ENCODE assay signal across 20 cellular contexts in genomic region chr17:41905172-41905571, GRCh38. TPM values are rescaled to one million over a fixed set of nuclear protein-coding genes. Genes with fewer than 3 reads are reported as not detected.
DNase-seq lines count a peak whose midpoint lies in the region; ATAC-seq, FAIRE-seq and TF ChIP-seq lines count a peak whose summit lies in the region.
"Had no signal": no experiment of that assay in that cellular context is flagged by ENCODE, and none has a peak within 500 bp of the region (broad histone marks: within the 10 kb centered on the region; RNA-seq: fewer than 3 reads in every experiment).

No MANE protein-coding gene starts in this region.

- POLR2A ChIA-PET in HepG2 (lab: Yijun Ruan, JAX), result no interaction called here

- 73% methylated on average over 4 of the region's 4 CpGs for WGBS in HepG2 (ENCODE audit: low lambda C conversion rate)

- in situ Hi-C loops in HepG2 (cut with HindIII; ENCODE audit: extremely low pct_ligation_motif_present, low pct_unique_long_range_greater_than_20kb), result no loop called here

- H3K27ac ChIP-seq in WERI-Rb-1, result peak overlapping the region; percentile 93
- H3K27ac ChIP-seq in HepG2 (ENCODE audit: extremely low read length, insufficient read depth, low read length), result no peak overlapping the region
- H3K27ac ChIP-seq: C4-2B, HL-60 had no signal

- H3K79me2 ChIP-seq in HepG2 (ENCODE audit: insufficient read depth, low read length), result peaks cover 5% of the 10 kb centered on the region

- TF ChIP-seq POLR2A in HepG2 (IDR thresholded peaks at IDR 0.05; ENCODE audit: insufficient read depth in 1 of 2, low read depth in 2 of 2, low read length in 2 of 2), result no peak

- ATAC-seq in HepG2 (no peak), GM21528 (IDR thresholded peaks at IDR 0.05; ENCODE audit: low FRiP score, unreplicated experiment) (no peak)
- ATAC-seq: GM23338 had no signal

- no TSS peak for BruUV-seq in HepG2 (replicated peaks; lab: Mats Ljungman, UMichigan)

- H3K9me3 ChIP-seq in WERI-Rb-1 (ENCODE audit: severe bottlenecking) (no peaks in the 10 kb centered on the region), HepG2 (ENCODE audit: low read length) (no peaks in the 10 kb centered on the region)
- H3K9me3 ChIP-seq: Caco-2 had no signal

- FAIRE-seq in HepG2 (lab: Jason Lieb, UNC), result peak; percentile 69
- FAIRE-seq: D721Med, GM12892, GM18507, H54 had no signal

- H3K4me2 ChIP-seq in HepG2 (ENCODE audit: low read depth, low read length), result 0 out of 2 replicates have a peak overlapping the region, but pooled peaks have one; percentile 25
- H3K4me2 ChIP-seq: GM23338 had no signal

- H3K36me3 ChIP-seq in WERI-Rb-1, result peaks cover 92% of the 10 kb centered on the region
- peaks cover 43 to 71% of the 10 kb centered on the region in 2 experiments for H3K36me3 ChIP-seq in HepG2 (replicated peaks in 1 of 2; ENCODE audit: control insufficient read depth in 1 of 2, insufficient read depth in 2 of 2, low read length in 2 of 2)

- no peak for TF ChIP-seq RAD21 in HepG2 (CRISPR knock-in tag; IDR thresholded peaks at IDR 0.05)

- no peak overlapping the region for H2AFZ ChIP-seq in HepG2 (ENCODE audit: low read length)
- H2AFZ ChIP-seq: GM23338 had no signal

- peak overlapping the region; percentile 11 for H3K27ac Mint-ChIP-seq in activated T-cell treated with anti-CD3 and anti-CD28 coated beads, Interleukin-2, amount 50 U/mL, for 24 hours
- H3K27ac Mint-ChIP-seq: CD4-positive, alpha-beta T cell; GM23338; IgD-negative memory B cell had no signal

- H3K27me3 ChIP-seq in WERI-Rb-1 (ENCODE audit: insufficient read depth, low read depth, severe bottlenecking), result no peaks in the 10 kb centered on the region
- H3K27me3 ChIP-seq in HepG2 (ENCODE audit: control insufficient read depth in 1 of 2, insufficient read depth in 2 of 2, low read length in 2 of 2), result no peaks in the 10 kb centered on the region

- no peak overlapping the region for H3K9ac ChIP-seq in HepG2 (ENCODE audit: insufficient read depth, low read depth, low read length)

- DNase-seq in activated T-cell treated with anti-CD3 and anti-CD28 coated beads, Interleukin-2, amount 50 U/mL, for 24 hours, result no peak
- no peak for DNase-seq in activated T-cell treated with anti-CD3 and anti-CD28 coated beads, Interleukin-2, amount 50 U/mL, for 48 hours
- no peak for DNase-seq in WERI-Rb-1
- DNase-seq in HepG2 (ENCODE audit: low spot score), result no peak
- no peak for DNase-seq in midbrain (lab: John Stamatoyannopoulos, UW)
- DNase-seq: ACHN; AML-193; Caco-2; CD4-positive, alpha-beta T cell; GDM1; HCEC 1CT had no signal

- no peaks in the 10 kb centered on the region for H4K20me1 ChIP-seq in HepG2 (ENCODE audit: insufficient read depth, low read length)

- TF ChIP-seq CTCF in WERI-Rb-1 (IDR thresholded peaks at IDR 0.05; ENCODE audit: low read depth, low read length) (no peak), HepG2 (CRISPR knock-in tag; IDR thresholded peaks at IDR 0.05) (no peak)

- H3K9me3 Mint-ChIP-seq in activated T-cell treated with anti-CD3 and anti-CD28 coated beads, Interleukin-2, amount 50 U/mL, for 24 hours, result no peaks in the 10 kb centered on the region
- H3K9me3 Mint-ChIP-seq: CD4-positive, alpha-beta T cell; GM23338; IgD-negative memory B cell had no signal

- H3K4me1 Mint-ChIP-seq in activated T-cell treated with anti-CD3 and anti-CD28 coated beads, Interleukin-2, amount 50 U/mL, for 24 hours (ENCODE audit: low read depth), result no peaks in the 10 kb centered on the region
- H3K4me1 Mint-ChIP-seq: GM23338 had no signal

- H3K4me3 ChIP-seq in WERI-Rb-1 (ENCODE audit: low read depth, low read length), result no peak overlapping the region
- no peak overlapping the region for H3K4me3 ChIP-seq in HepG2 (replicated peaks in 1 of 3; ENCODE audit: insufficient read depth in 1 of 3, low read depth in 2 of 3, low read length in 3 of 3)
- H3K4me3 ChIP-seq: GM23338 had no signal

- H3K4me1 ChIP-seq in HepG2 (ENCODE audit: insufficient read depth, low read length), result peaks cover 53% of the 10 kb centered on the region

- CTCF ChIA-PET in HepG2 (lab: Yijun Ruan, JAX; ENCODE audit: low intra/inter-chr PET ratio, low total read pairs), result no interaction called here

- no peak overlapping the region for H3K4me3 Mint-ChIP-seq in activated T-cell treated with anti-CD3 and anti-CD28 coated beads, Interleukin-2, amount 50 U/mL, for 24 hours
- H3K4me3 Mint-ChIP-seq: CD4-positive, alpha-beta T cell; GM23338; IgD-negative memory B cell had no signal

- peaks cover 95% of the 10 kb centered on the region for H3K36me3 Mint-ChIP-seq in activated T-cell treated with anti-CD3 and anti-CD28 coated beads, Interleukin-2, amount 50 U/mL, for 24 hours (ENCODE audit: low read depth)

- TF ChIP-seq EP300 in HepG2 (IDR thresholded peaks at IDR 0.05; ENCODE audit: low read depth in 2 of 2, low read length in 2 of 2) (no peak), HepG2 (CRISPR knock-in tag; IDR thresholded peaks at IDR 0.05; ENCODE audit: borderline replicate concordance) (no peak)

- H3K27me3 Mint-ChIP-seq in activated T-cell treated with anti-CD3 and anti-CD28 coated beads, Interleukin-2, amount 50 U/mL, for 24 hours, result no peaks in the 10 kb centered on the region
- H3K27me3 Mint-ChIP-seq: CD4-positive, alpha-beta T cell; IgD-negative memory B cell had no signal

- intact Hi-C loops in HepG2 (cut with micrococcal nuclease; ENCODE audit: unreplicated experiment), result loop anchor here (5.0 kb wide), 1 partner anchor 38 kb away; the partner anchor contains the start of gene KLHL11

RNA-seq across cellular contexts. Expression of gene ACLY, which starts 13.6 kb away (rescaled TPM):
- total RNA-seq in HepG2 (2016; rRNA removed; fragmentation: Illumina TruSeq; extraction: Trizol), result 218 and 277 TPM in 2 replicates
- total RNA-seq in HepG2 (2016; cell fraction: cytosol; rRNA removed; fragmentation: Illumina TruSeq; extraction: Trizol; ENCODE audit: low read depth), result 24.5 and 29.0 TPM in 2 replicates
- total RNA-seq in HepG2 (2016; cell fraction: insoluble cytoplasmic fraction; rRNA removed; fragmentation: Illumina TruSeq; extraction: Trizol), result 218 and 232 TPM in 2 replicates
- 75.9 and 85.9 TPM in 2 replicates for total RNA-seq in HepG2 (2016; cell fraction: membrane; rRNA removed; fragmentation: Illumina TruSeq; extraction: Trizol)
- total RNA-seq in HepG2 (2016; cell fraction: nucleus; rRNA removed; fragmentation: Illumina TruSeq; extraction: Trizol), result 147 and 157 TPM in 2 replicates
- polyA plus RNA-seq in HepG2 (2011; rRNA removed), result 111 and 143 TPM in 2 replicates
- 98.4 and 118 TPM in 2 replicates for polyA plus RNA-seq in HepG2 (2011; cell fraction: cytosol; rRNA removed)
- polyA plus RNA-seq in HepG2 (2011; cell fraction: nucleus; rRNA removed), result 94.3 and 115 TPM in 2 replicates
- 93.3 and 115 TPM in 2 replicates for polyA plus RNA-seq in HepG2 (2012)
- 12.6 and 14.2 TPM in 2 replicates for polyA plus RNA-seq in HepG2 (2016; cell fraction: cytosol; fragmentation: Illumina TruSeq; extraction: Trizol; ENCODE audit: low read depth)
- polyA plus RNA-seq in HepG2 (2016; cell fraction: insoluble cytoplasmic fraction; fragmentation: Illumina TruSeq; extraction: Trizol; ENCODE audit: low read depth), result 183 and 215 TPM in 2 replicates
- polyA plus RNA-seq in HepG2 (2016; cell fraction: membrane; fragmentation: Illumina TruSeq; extraction: Trizol; ENCODE audit: low read depth), result 30.1 and 37.0 TPM in 2 replicates
- 178 and 193 TPM in 2 replicates for polyA plus RNA-seq in HepG2 (2016; cell fraction: nucleus; fragmentation: Illumina TruSeq; extraction: Trizol; ENCODE audit: insufficient read depth, low read depth)
- 364 TPM in 2 replicates for polyA minus RNA-seq in HepG2 (2011; rRNA and poly(A)+ RNA removed; ENCODE audit: low replicate concordance)
- polyA minus RNA-seq in HepG2 (2011; cell fraction: cytosol; rRNA and poly(A)+ RNA removed), result 190 and 249 TPM in 2 replicates
- 60.3 and 96.6 TPM in 2 replicates for polyA minus RNA-seq in HepG2 (2011; cell fraction: nucleus; rRNA and poly(A)+ RNA removed)

RNA-seq across cellular contexts. Expression of gene ODAD4, which starts 25.2 kb away (rescaled TPM):
- 0.53 and 0.60 TPM in 2 replicates for total RNA-seq in HepG2 (2016; rRNA removed; fragmentation: Illumina TruSeq; extraction: Trizol)
- total RNA-seq in HepG2 (2016; cell fraction: cytosol; rRNA removed; fragmentation: Illumina TruSeq; extraction: Trizol; ENCODE audit: low read depth), result 0.18 TPM in 1 of 2 replicates, not detected in the other
- total RNA-seq in HepG2 (2016; cell fraction: insoluble cytoplasmic fraction; rRNA removed; fragmentation: Illumina TruSeq; extraction: Trizol), result 0.41 and 0.92 TPM in 2 replicates
- total RNA-seq in HepG2 (2016; cell fraction: membrane; rRNA removed; fragmentation: Illumina TruSeq; extraction: Trizol), result 0.09 and 0.28 TPM in 2 replicates
- 0.37 and 1.4 TPM in 2 replicates for total RNA-seq in HepG2 (2016; cell fraction: nucleus; rRNA removed; fragmentation: Illumina TruSeq; extraction: Trizol)
- polyA plus RNA-seq in HepG2 (2011; rRNA removed), result 0.48 and 0.73 TPM in 2 replicates
- 0.15 and 0.35 TPM in 2 replicates for polyA plus RNA-seq in HepG2 (2011; cell fraction: cytosol; rRNA removed)
- 0.88 and 1.5 TPM in 2 replicates for polyA plus RNA-seq in HepG2 (2011; cell fraction: nucleus; rRNA removed)
- 0.57 and 0.59 TPM in 2 replicates for polyA plus RNA-seq in HepG2 (2012)
- 0.10 TPM in 1 of 2 replicates, not detected in the other for polyA plus RNA-seq in HepG2 (2016; cell fraction: cytosol; fragmentation: Illumina TruSeq; extraction: Trizol; ENCODE audit: low read depth)
- polyA plus RNA-seq in HepG2 (2016; cell fraction: insoluble cytoplasmic fraction; fragmentation: Illumina TruSeq; extraction: Trizol; ENCODE audit: low read depth), result 0.72 and 1.5 TPM in 2 replicates
- polyA plus RNA-seq in HepG2 (2016; cell fraction: membrane; fragmentation: Illumina TruSeq; extraction: Trizol; ENCODE audit: low read depth), result 0.08 TPM in 1 of 2 replicates, not detected in the other
- 0.74 and 1.3 TPM in 2 replicates for polyA plus RNA-seq in HepG2 (2016; cell fraction: nucleus; fragmentation: Illumina TruSeq; extraction: Trizol; ENCODE audit: insufficient read depth, low read depth)
- 0.48 TPM in 1 of 2 replicates, not detected in the other for polyA minus RNA-seq in HepG2 (2011; rRNA and poly(A)+ RNA removed; ENCODE audit: low replicate concordance)
- not detected in 2 replicates for polyA minus RNA-seq in HepG2 (2011; cell fraction: cytosol; rRNA and poly(A)+ RNA removed)
- polyA minus RNA-seq in HepG2 (2011; cell fraction: nucleus; rRNA and poly(A)+ RNA removed), result 1.3 and 4.0 TPM in 2 replicates

RNA-seq across cellular contexts. Expression of gene KLHL11, which starts 39.9 kb away (rescaled TPM):
- 27.5 and 37.1 TPM in 2 replicates for total RNA-seq in HepG2 (2016; rRNA removed; fragmentation: Illumina TruSeq; extraction: Trizol)
- 2.5 and 3.0 TPM in 2 replicates for total RNA-seq in HepG2 (2016; cell fraction: cytosol; rRNA removed; fragmentation: Illumina TruSeq; extraction: Trizol; ENCODE audit: low read depth)
- total RNA-seq in HepG2 (2016; cell fraction: insoluble cytoplasmic fraction; rRNA removed; fragmentation: Illumina TruSeq; extraction: Trizol), result 25.7 and 35.1 TPM in 2 replicates
- total RNA-seq in HepG2 (2016; cell fraction: membrane; rRNA removed; fragmentation: Illumina TruSeq; extraction: Trizol), result 6.3 and 7.6 TPM in 2 replicates
- 18.3 and 20.0 TPM in 2 replicates for total RNA-seq in HepG2 (2016; cell fraction: nucleus; rRNA removed; fragmentation: Illumina TruSeq; extraction: Trizol)
- 7.4 and 7.7 TPM in 2 replicates for polyA plus RNA-seq in HepG2 (2011; rRNA removed)
- polyA plus RNA-seq in HepG2 (2011; cell fraction: cytosol; rRNA removed), result 4.0 and 5.2 TPM in 2 replicates
- polyA plus RNA-seq in HepG2 (2011; cell fraction: nucleus; rRNA removed), result 5.7 and 5.8 TPM in 2 replicates
- 1.4 and 1.9 TPM in 2 replicates for polyA plus RNA-seq in HepG2 (2012)
- 0.03 and 0.08 TPM in 2 replicates for polyA plus RNA-seq in HepG2 (2016; cell fraction: cytosol; fragmentation: Illumina TruSeq; extraction: Trizol; ENCODE audit: low read depth)
- 2.2 and 2.6 TPM in 2 replicates for polyA plus RNA-seq in HepG2 (2016; cell fraction: insoluble cytoplasmic fraction; fragmentation: Illumina TruSeq; extraction: Trizol; ENCODE audit: low read depth)
- polyA plus RNA-seq in HepG2 (2016; cell fraction: membrane; fragmentation: Illumina TruSeq; extraction: Trizol; ENCODE audit: low read depth), result 0.37 and 0.49 TPM in 2 replicates
- polyA plus RNA-seq in HepG2 (2016; cell fraction: nucleus; fragmentation: Illumina TruSeq; extraction: Trizol; ENCODE audit: insufficient read depth, low read depth), result 5.5 and 6.3 TPM in 2 replicates
- polyA minus RNA-seq in HepG2 (2011; rRNA and poly(A)+ RNA removed; ENCODE audit: low replicate concordance), result 26.1 and 45.0 TPM in 2 replicates
- polyA minus RNA-seq in HepG2 (2011; cell fraction: cytosol; rRNA and poly(A)+ RNA removed), result 22.9 and 26.0 TPM in 2 replicates
- 10.8 and 17.8 TPM in 2 replicates for polyA minus RNA-seq in HepG2 (2011; cell fraction: nucleus; rRNA and poly(A)+ RNA removed)
